1 cellular context compared by ENCODE assay signal in the genomic region with DNA sequence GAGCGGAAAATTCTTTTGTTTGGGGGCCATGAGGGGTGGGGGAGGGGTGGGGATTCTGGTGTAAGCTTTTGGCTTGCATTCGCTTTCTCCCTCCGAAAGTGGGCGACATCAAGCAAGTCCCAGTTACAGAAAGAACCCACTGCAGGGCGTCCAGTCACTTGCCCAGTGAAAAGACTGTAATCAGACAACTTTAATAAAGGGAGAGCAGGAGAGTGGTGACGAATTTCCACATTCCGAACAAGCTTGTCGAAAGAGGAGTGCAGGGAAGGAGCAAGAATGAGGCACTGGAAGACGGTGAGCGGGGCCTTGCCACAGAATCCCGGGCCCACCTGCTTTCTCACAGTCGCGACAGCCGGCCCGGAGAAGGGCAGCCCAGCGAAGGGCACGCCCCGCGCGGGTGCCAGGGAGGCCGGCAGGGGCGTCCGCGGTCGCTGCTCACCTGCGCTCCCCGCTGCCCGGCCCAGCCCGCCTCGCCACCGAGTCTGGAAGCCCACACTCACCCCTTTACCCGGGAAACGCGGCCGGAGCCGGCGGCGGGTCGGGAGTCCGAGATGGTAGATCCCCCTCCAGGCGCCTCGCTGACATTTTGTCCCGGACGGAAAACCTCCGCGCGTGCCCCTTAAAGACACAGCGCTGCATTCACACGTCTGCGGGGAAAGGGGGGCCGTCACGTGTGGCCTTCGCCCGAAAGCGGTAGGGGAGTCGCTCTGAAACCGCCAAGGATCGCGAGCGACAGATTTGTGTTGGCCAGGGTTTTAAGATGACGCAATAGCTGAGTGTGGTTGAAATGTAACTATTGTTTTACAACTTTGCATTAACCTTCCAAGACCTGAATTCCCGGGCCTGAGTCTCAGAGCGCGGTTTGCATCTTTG.
TF ChIP-seq lines count a peak whose summit lies in the region.

Gene ZBED3, minus strand, starts transcription at position 675 of the 873 bp plus-strand sequence. CDS start 9,407 bp downstream, outside the sequence.

TF ChIP-seq in HepG2, 621 proteins besides CTCF, POLR2A, EP300 and RAD21 (continued from another document and continues in another):
- no peak for TF ChIP-seq ZNF142 (CRISPR knock-in tag; IDR thresholded peaks at IDR 0.05)
- TF ChIP-seq MLLT10 (CRISPR knock-in tag; IDR thresholded peaks at IDR 0.05) = no peak
- TF ChIP-seq NFE2L1 (CRISPR knock-in tag; IDR thresholded peaks at IDR 0.05; ENCODE audit: borderline replicate concordance) = no peak
- no peak for TF ChIP-seq ZNF709 (CRISPR knock-in tag; IDR thresholded peaks at IDR 0.05)
- no peak for TF ChIP-seq TCF12 (IDR thresholded peaks at IDR 0.05)
- TF ChIP-seq TCF12 (CRISPR knock-in tag; IDR thresholded peaks at IDR 0.05) = peak; percentile 52; the same call in 1 of the 2 replicates
- TF ChIP-seq, protein P1, sequence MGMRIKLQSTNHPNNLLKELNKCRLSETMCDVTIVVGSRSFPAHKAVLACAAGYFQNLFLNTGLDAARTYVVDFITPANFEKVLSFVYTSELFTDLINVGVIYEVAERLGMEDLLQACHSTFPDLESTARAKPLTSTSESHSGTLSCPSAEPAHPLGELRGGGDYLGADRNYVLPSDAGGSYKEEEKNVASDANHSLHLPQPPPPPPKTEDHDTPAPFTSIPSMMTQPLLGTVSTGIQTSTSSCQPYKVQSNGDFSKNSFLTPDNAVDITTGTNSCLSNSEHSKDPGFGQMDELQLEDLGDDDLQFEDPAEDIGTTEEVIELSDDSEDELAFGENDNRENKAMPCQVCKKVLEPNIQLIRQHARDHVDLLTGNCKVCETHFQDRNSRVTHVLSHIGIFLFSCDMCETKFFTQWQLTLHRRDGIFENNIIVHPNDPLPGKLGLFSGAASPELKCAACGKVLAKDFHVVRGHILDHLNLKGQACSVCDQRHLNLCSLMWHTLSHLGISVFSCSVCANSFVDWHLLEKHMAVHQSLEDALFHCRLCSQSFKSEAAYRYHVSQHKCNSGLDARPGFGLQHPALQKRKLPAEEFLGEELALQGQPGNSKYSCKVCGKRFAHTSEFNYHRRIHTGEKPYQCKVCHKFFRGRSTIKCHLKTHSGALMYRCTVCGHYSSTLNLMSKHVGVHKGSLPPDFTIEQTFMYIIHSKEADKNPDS (CRISPR knock-in tag; IDR thresholded peaks at IDR 0.05) = no peak
- TF ChIP-seq SP4 (CRISPR knock-in tag; IDR thresholded peaks at IDR 0.05) = peak; percentile 36; the same call in 1 of the 2 replicates
- TF ChIP-seq ZNF746 (CRISPR knock-in tag; IDR thresholded peaks at IDR 0.05) = no peak
- no peak for TF ChIP-seq CSRNP2 (CRISPR knock-in tag; conservative IDR thresholded peaks at IDR 0.05; ENCODE audit: low read depth)
- TF ChIP-seq SP5 (CRISPR knock-in tag; IDR thresholded peaks at IDR 0.05; ENCODE audit: borderline replicate concordance, low read depth) = no peak
- no peak for TF ChIP-seq KLF9 (CRISPR knock-in tag; IDR thresholded peaks at IDR 0.05; ENCODE audit: low read depth)
- TF ChIP-seq ZNF20 (CRISPR knock-in tag; IDR thresholded peaks at IDR 0.05) = no peak
- no peak for TF ChIP-seq ZNF331 (CRISPR knock-in tag; IDR thresholded peaks at IDR 0.05)
- TF ChIP-seq NR2F2 (IDR thresholded peaks at IDR 0.05; ENCODE audit: borderline replicate concordance, low read depth) = no peak
- peak; percentile 93 for TF ChIP-seq EED (CRISPR knock-in tag; IDR thresholded peaks at IDR 0.05)
- TF ChIP-seq ARHGAP35 (CRISPR knock-in tag; IDR thresholded peaks at IDR 0.05; ENCODE audit: borderline replicate concordance) = no peak
- TF ChIP-seq, protein P2, sequence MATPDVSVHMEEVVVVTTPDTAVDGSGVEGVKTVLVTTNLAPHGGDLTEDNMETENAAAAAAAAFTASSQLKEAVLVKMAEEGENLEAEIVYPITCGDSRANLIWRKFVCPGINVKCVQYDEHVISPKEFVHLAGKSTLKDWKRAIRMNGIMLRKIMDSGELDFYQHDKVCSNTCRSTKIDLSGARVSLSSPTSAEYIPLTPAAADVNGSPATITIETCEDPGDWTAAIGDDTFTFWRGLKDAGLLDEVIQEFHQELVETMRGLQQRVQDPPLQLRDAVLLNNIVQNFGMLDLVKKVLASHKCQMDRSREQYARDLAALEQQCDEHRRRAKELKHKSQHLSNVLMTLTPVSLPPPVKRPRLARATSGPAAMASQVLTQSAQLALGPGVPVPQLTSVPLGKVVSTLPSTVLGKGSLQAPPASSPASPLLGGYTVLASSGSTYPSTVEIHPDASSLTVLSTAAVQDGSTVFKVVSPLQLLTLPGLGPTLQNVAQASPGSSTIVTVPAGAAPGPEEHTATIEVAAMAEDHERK (CRISPR knock-in tag; IDR thresholded peaks at IDR 0.05; ENCODE audit: low read depth) = no peak
- TF ChIP-seq ZNF124 (CRISPR knock-in tag; IDR thresholded peaks at IDR 0.05) = no peak
- no peak for TF ChIP-seq MBNL3 (CRISPR knock-in tag; conservative IDR thresholded peaks at IDR 0.05)
- no peak for TF ChIP-seq MYNN (CRISPR knock-in tag; IDR thresholded peaks at IDR 0.05; ENCODE audit: low read depth)
- TF ChIP-seq RFX1 (IDR thresholded peaks at IDR 0.05) = no peak
- TF ChIP-seq, protein P3, sequence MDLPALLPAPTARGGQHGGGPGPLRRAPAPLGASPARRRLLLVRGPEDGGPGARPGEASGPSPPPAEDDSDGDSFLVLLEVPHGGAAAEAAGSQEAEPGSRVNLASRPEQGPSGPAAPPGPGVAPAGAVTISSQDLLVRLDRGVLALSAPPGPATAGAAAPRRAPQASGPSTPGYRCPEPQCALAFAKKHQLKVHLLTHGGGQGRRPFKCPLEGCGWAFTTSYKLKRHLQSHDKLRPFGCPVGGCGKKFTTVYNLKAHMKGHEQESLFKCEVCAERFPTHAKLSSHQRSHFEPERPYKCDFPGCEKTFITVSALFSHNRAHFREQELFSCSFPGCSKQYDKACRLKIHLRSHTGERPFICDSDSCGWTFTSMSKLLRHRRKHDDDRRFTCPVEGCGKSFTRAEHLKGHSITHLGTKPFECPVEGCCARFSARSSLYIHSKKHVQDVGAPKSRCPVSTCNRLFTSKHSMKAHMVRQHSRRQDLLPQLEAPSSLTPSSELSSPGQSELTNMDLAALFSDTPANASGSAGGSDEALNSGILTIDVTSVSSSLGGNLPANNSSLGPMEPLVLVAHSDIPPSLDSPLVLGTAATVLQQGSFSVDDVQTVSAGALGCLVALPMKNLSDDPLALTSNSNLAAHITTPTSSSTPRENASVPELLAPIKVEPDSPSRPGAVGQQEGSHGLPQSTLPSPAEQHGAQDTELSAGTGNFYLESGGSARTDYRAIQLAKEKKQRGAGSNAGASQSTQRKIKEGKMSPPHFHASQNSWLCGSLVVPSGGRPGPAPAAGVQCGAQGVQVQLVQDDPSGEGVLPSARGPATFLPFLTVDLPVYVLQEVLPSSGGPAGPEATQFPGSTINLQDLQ (CRISPR knock-in tag; IDR thresholded peaks at IDR 0.05) = peak; percentile 75; the same call in 1 of the 2 replicates
- TF ChIP-seq ZNF256 (CRISPR knock-in tag; conservative IDR thresholded peaks at IDR 0.05) = no peak
- TF ChIP-seq, protein P4, sequence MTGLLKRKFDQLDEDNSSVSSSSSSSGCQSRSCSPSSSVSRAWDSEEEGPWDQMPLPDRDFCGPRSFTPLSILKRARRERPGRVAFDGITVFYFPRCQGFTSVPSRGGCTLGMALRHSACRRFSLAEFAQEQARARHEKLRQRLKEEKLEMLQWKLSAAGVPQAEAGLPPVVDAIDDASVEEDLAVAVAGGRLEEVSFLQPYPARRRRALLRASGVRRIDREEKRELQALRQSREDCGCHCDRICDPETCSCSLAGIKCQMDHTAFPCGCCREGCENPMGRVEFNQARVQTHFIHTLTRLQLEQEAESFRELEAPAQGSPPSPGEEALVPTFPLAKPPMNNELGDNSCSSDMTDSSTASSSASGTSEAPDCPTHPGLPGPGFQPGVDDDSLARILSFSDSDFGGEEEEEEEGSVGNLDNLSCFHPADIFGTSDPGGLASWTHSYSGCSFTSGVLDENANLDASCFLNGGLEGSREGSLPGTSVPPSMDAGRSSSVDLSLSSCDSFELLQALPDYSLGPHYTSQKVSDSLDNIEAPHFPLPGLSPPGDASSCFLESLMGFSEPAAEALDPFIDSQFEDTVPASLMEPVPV (CRISPR knock-in tag; IDR thresholded peaks at IDR 0.05) = no peak
- TF ChIP-seq, protein P5, sequence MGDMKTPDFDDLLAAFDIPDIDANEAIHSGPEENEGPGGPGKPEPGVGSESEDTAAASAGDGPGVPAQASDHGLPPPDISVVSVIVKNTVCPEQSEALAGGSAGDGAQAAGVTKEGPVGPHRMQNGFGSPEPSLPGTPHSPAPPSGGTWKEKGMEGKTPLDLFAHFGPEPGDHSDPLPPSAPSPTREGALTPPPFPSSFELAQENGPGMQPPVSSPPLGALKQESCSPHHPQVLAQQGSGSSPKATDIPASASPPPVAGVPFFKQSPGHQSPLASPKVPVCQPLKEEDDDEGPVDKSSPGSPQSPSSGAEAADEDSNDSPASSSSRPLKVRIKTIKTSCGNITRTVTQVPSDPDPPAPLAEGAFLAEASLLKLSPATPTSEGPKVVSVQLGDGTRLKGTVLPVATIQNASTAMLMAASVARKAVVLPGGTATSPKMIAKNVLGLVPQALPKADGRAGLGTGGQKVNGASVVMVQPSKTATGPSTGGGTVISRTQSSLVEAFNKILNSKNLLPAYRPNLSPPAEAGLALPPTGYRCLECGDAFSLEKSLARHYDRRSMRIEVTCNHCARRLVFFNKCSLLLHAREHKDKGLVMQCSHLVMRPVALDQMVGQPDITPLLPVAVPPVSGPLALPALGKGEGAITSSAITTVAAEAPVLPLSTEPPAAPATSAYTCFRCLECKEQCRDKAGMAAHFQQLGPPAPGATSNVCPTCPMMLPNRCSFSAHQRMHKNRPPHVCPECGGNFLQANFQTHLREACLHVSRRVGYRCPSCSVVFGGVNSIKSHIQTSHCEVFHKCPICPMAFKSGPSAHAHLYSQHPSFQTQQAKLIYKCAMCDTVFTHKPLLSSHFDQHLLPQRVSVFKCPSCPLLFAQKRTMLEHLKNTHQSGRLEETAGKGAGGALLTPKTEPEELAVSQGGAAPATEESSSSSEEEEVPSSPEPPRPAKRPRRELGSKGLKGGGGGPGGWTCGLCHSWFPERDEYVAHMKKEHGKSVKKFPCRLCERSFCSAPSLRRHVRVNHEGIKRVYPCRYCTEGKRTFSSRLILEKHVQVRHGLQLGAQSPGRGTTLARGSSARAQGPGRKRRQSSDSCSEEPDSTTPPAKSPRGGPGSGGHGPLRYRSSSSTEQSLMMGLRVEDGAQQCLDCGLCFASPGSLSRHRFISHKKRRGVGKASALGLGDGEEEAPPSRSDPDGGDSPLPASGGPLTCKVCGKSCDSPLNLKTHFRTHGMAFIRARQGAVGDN (CRISPR knock-in tag; IDR thresholded peaks at IDR 0.05) = peak; percentile 90
- no peak for TF ChIP-seq NR2F6 (IDR thresholded peaks at IDR 0.05)
- no peak; the same call in 1 of the 2 replicates for TF ChIP-seq NR2F6 (CRISPR knock-in tag; IDR thresholded peaks at IDR 0.05)
- no peak; the same call in 1 of the 2 replicates for TF ChIP-seq MED1 (CRISPR knock-in tag; IDR thresholded peaks at IDR 0.05)
- TF ChIP-seq ZNF263 (CRISPR knock-in tag; IDR thresholded peaks at IDR 0.05) = 0 out of 2 replicates have a peak, but pooled peaks have one; percentile 31
